ENCODE assay signal across 24 cellular contexts in genomic region chr5:9454491-9454890, GRCh38.
"Had no signal": no experiment of that assay in that cellular context is flagged by ENCODE, and none has a peak within 500 bp of the region (broad histone marks: within the 10 kb centered on the region; RNA-seq: fewer than 3 reads in every experiment).

No MANE protein-coding gene starts in this region.

- H3K27ac ChIP-seq: coronary artery, dorsolateral prefrontal cortex, gastroesophageal sphincter, testis had no signal

- H3K9me3 ChIP-seq: testis, transverse colon, uterus had no signal

- H3K4me1 ChIP-seq: gastroesophageal sphincter, testis, transverse colon, uterus had no signal

- ATAC-seq: gastroesophageal sphincter; left cardiac atrium; naive thymus-derived CD8-positive, alpha-beta T cell; right cardiac atrium had no signal

- H3K4me3 Mint-ChIP-seq: activated naive CD8-positive, alpha-beta T cell; naive thymus-derived CD8-positive, alpha-beta T cell had no signal

- H3K36me3 ChIP-seq: gastroesophageal sphincter, transverse colon, uterus had no signal

- H3K27me3 Mint-ChIP-seq: activated naive CD8-positive, alpha-beta T cell had no signal

- H3K4me3 ChIP-seq: coronary artery, dorsolateral prefrontal cortex, gastroesophageal sphincter, testis, transverse colon, uterus had no signal

- H3K4me1 Mint-ChIP-seq: naive thymus-derived CD8-positive, alpha-beta T cell had no signal

- H3K27me3 ChIP-seq: dorsolateral prefrontal cortex, gastroesophageal sphincter, testis, transverse colon, uterus had no signal

- H3K36me3 Mint-ChIP-seq: activated naive CD8-positive, alpha-beta T cell had no signal

- DNase-seq: activated CD4-positive, alpha-beta T cell treated with anti-CD3 and anti-CD28 coated beads for 1 hour; activated CD8-positive, alpha-beta memory T cell treated with anti-CD3 and anti-CD28 coated beads for 24 hours; activated effector memory CD4-positive, alpha-beta T cell treated with Interleukin-2 at 50 U/mL for 16 hours; activated naive CD4-positive, alpha-beta T cell treated with Interleukin-2 at 50 U/mL for 16 hours; anterior cingulate cortex; cerebellar nuclear complex; dorsolateral prefrontal cortex; effector memory CD4-positive, alpha-beta T cell; hippocampal formation; left cardiac atrium; mammary epithelial cell; midbrain; naive thymus-derived CD8-positive, alpha-beta T cell; posterior cingulate gyrus; right cardiac atrium; stimulated activated CD4-positive, alpha-beta T cell treated with anti-CD3 and anti-CD28 coated beads, Interleukin-2, amount 100 ng/mL, for 48 hours; stimulated activated naive CD4-positive, alpha-beta T cell treated with Interleukin-2 at 50 U/mL for 16 hours; T-helper 2 cell; testis; uterus had no signal

- H3K27ac Mint-ChIP-seq: activated naive CD8-positive, alpha-beta T cell; naive thymus-derived CD8-positive, alpha-beta T cell had no signal
